31 cellular contexts compared by ENCODE assay signal in genomic region chr1:114712987-114713386, GRCh38. TPM values are rescaled to one million over a fixed set of nuclear protein-coding genes. Genes with fewer than 3 reads are reported as not detected.
"Had no signal": no experiment of that assay in that cellular context is flagged by ENCODE, and none has a peak within 500 bp of the region (broad histone marks: within the 10 kb centered on the region; RNA-seq: fewer than 3 reads in every experiment).

No MANE protein-coding gene starts in this region.

- H3K9me3 Mint-ChIP-seq: activated naive CD4-positive, alpha-beta T cell treated with anti-CD3 and anti-CD28 coated beads, Interleukin-2, amount 50 U/mL, for 72 hours; activated naive CD8-positive, alpha-beta T cell treated with anti-CD3 and anti-CD28 coated beads, Interleukin-2, amount 50 U/mL, for 24 hours; activated T-cell treated with anti-CD3 and anti-CD28 coated beads, Interleukin-2, amount 50 U/mL, for 24 hours; brain; T-helper 1 cell treated with Interleukin-12 subunit alpha and Interleukin-12 subunit beta and Interleukin-4 antibody, amounts not matched to agents 30 μg/mL and 1 μg/mL, for 36 hours; WTC11 had no signal

- H3K9me3 ChIP-seq: ascending aorta, MG63, SJSA1 had no signal

- H3K27me3 ChIP-seq: ascending aorta, cardiac muscle cell, MG63, SJSA1 had no signal

- H3K4me3 ChIP-seq: ascending aorta, cardiac muscle cell, MG63, SJSA1 had no signal

- ATAC-seq: activated CD8-positive, alpha-beta memory T cell treated with anti-CD3 and anti-CD28 coated beads, Interleukin-2, amount 10 ng/mL, durations not matched to agents 7 days and 5 days; activated naive CD4-positive, alpha-beta T cell treated with anti-CD3 and anti-CD28 coated beads, Interleukin-2, amount 50 U/mL, for 72 hours; activated naive CD8-positive, alpha-beta T cell treated with anti-CD3 and anti-CD28 coated beads, Interleukin-2, amount 50 U/mL, for 24 hours; SK-N-SH treated with all-trans-retinoic acid at 6 μM for 48 hours; WTC11 had no signal

- H3K27ac Mint-ChIP-seq: activated CD8-positive, alpha-beta memory T cell treated with anti-CD3 and anti-CD28 coated beads, Interleukin-2, amount 10 ng/mL, durations not matched to agents 7 days and 5 days; activated naive CD4-positive, alpha-beta T cell treated with anti-CD3 and anti-CD28 coated beads, Interleukin-2, amount 50 U/mL, for 72 hours; activated naive CD8-positive, alpha-beta T cell treated with anti-CD3 and anti-CD28 coated beads, Interleukin-2, amount 50 U/mL, for 24 hours; WTC11 had no signal

- H3K27ac ChIP-seq: ascending aorta, cardiac muscle cell, SJSA1 had no signal

- H3K4me1 ChIP-seq: SJSA1 had no signal

- DNase-seq: activated CD4-positive, alpha-beta T cell treated with anti-CD3 and anti-CD28 coated beads for 48 hours; activated CD4-positive, alpha-beta T cell treated with anti-CD3 and anti-CD28 coated beads, Interleukin-2, amount 50 U/mL, for 4 hours; activated CD4-positive, CD25-positive, alpha-beta regulatory T cell treated with anti-CD3 and anti-CD28 coated beads, Interleukin-2, amount 50 U/mL, for 72 hours; activated CD8-positive, alpha-beta memory T cell treated with anti-CD3 and anti-CD28 coated beads, Interleukin-2, amount 10 ng/mL, durations not matched to agents 7 days and 5 days; activated effector memory CD4-positive, alpha-beta T cell treated with anti-CD3 and anti-CD28 coated beads, Interleukin-2, amount 50 U/mL, for 16 hours; activated naive CD4-positive, alpha-beta T cell treated with Interleukin-2 at 50 U/mL for 16 hours; activated naive CD8-positive, alpha-beta T cell treated with anti-CD3 and anti-CD28 coated beads, Interleukin-2, amount 50 U/mL, for 24 hours; activated T-cell treated with anti-CD3 and anti-CD28 coated beads, Interleukin-2, amount 50 U/mL, for 24 hours; amniotic stem cell; cerebellar nuclear complex; KG1; MG63; MV-4-11; NCI-H1092 treated with DMSO at 0.1 percent for 48 hours; NCI-H1417 treated with DMSO at 0.1 percent for 48 hours; NCI-H1694; NCI-H2029; NCI-H2107; NCI-H345; NCI-H510A treated with DMSO at 0.1 percent for 48 hours; NCI-H69; SHP77; T-helper 9 cell had no signal

- H3K4me3 Mint-ChIP-seq: activated CD8-positive, alpha-beta memory T cell treated with anti-CD3 and anti-CD28 coated beads, Interleukin-2, amount 10 ng/mL, durations not matched to agents 7 days and 5 days; activated naive CD8-positive, alpha-beta T cell treated with anti-CD3 and anti-CD28 coated beads, Interleukin-2, amount 50 U/mL, for 24 hours; activated T-cell treated with anti-CD3 and anti-CD28 coated beads, Interleukin-2, amount 50 U/mL, for 24 hours; T-helper 1 cell treated with Interleukin-12 subunit alpha and Interleukin-12 subunit beta and Interleukin-4 antibody, amounts not matched to agents 30 μg/mL and 1 μg/mL, for 36 hours; WTC11 had no signal

- H3K27me3 Mint-ChIP-seq: activated CD8-positive, alpha-beta memory T cell treated with anti-CD3 and anti-CD28 coated beads, Interleukin-2, amount 10 ng/mL, durations not matched to agents 7 days and 5 days; activated naive CD8-positive, alpha-beta T cell treated with anti-CD3 and anti-CD28 coated beads, Interleukin-2, amount 50 U/mL, for 24 hours; activated T-cell treated with anti-CD3 and anti-CD28 coated beads, Interleukin-2, amount 50 U/mL, for 24 hours had no signal

RNA-seq across cellular contexts. Expression of gene AMPD1, which starts 17.6 kb away (rescaled TPM):
- total RNA-seq: activated CD8-positive, alpha-beta memory T cell treated with anti-CD3 and anti-CD28 coated beads, Interleukin-2, amount 10 ng/mL, durations not matched to agents 7 days and 5 days; activated naive CD4-positive, alpha-beta T cell treated with anti-CD3 and anti-CD28 coated beads, Interleukin-2, amount 50 U/mL, for 72 hours; ascending aorta; cardiac muscle cell; SJSA1; WTC11 had no signal
- polyA plus RNA-seq: cardiac muscle cell had no signal
